Comparison of ENCODE assay signal across 8 cellular contexts in genomic region chr3:194255252-194256039, GRCh38.
DNase-seq lines count a peak whose midpoint lies in the region; FAIRE-seq lines count a peak whose summit lies in the region.

No MANE protein-coding gene starts in this region.

- no peak for DNase-seq in GM19239 (ENCODE audit: insufficient read length, low spot score)
- DNase-seq in NOMO-1 (lab: John Stamatoyannopoulos, UW; ENCODE audit: unreplicated experiment in 2 of 2): peak; percentile 97 to 98
- DNase-seq in activated T-cell treated with anti-CD3 and anti-CD28 coated beads, Interleukin-2, amount 50 U/mL, for 1 hour: peak; percentile 44
- peak; percentile 38 for DNase-seq in inferior parietal cortex (ENCODE audit: extremely low spot score)
- peak; percentile 40 to 54 for DNase-seq in stimulated activated CD4-positive, alpha-beta T cell treated with anti-CD3 and anti-CD28 coated beads, Interleukin-4, amount 100 ng/mL, for 4 hours
- DNase-seq in middle frontal gyrus (ENCODE audit: extremely low spot score, low spot score): no peak
- DNase-seq in hepatic stellate cell (ENCODE audit: low spot score): no peak
- DNase-seq in NCI-H510A treated with DMSO at 0.1 percent for 48 hours (lab: John Stamatoyannopoulos, UW): no peak

- FAIRE-seq in GM19239 (lab: Jason Lieb, UNC): peak; percentile 54

Comparison
In these comparisons a context has a peak if more than half of its experiments do, and no peak if none do; other contexts are left out.
1. DNase-seq: peak in NOMO-1 (2 of 2), activated T-cell treated with anti-CD3 and anti-CD28 coated beads, Interleukin-2, amount 50 U/mL, for 1 hour (single experiment), inferior parietal cortex (single experiment) and stimulated activated CD4-positive, alpha-beta T cell treated with anti-CD3 and anti-CD28 coated beads, Interleukin-4, amount 100 ng/mL, for 4 hours (2 of 2); none in GM19239 (single experiment), middle frontal gyrus (single experiment), hepatic stellate cell (single experiment) and NCI-H510A treated with DMSO at 0.1 percent for 48 hours (single experiment).